In the genomic region with DNA sequence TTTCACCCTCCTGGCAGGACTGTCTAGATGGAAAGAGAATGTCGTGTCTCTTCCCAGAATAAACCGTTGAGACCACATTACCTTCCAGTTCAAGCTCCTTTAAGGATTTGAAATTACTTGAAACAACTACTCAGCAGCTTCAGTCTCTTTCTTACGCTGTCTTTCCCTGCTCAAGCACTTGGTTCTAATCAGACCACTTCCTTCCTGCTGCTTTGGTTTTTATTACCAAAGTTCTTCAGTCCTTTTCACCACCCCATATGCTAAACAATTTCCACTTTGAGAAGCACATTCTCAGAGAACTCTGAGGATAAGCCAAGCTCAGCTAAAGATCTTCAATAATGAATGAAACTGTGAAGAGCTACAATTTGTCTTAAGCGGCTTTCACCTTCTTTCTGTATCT, we compare ENCODE assay signal across 12 cellular contexts.
A peak's percentile ranks its signal among the peaks of the same experiment; 100 is the strongest.
DNase-seq lines count a peak whose midpoint lies in the region; ATAC-seq and TF ChIP-seq lines count a peak whose summit lies in the region.
"Had no signal": no experiment of that assay in that cellular context is flagged by ENCODE, and none has a peak within 500 bp of the region (broad histone marks: within the 10 kb centered on the region; RNA-seq: fewer than 3 reads in every experiment).

No MANE protein-coding gene starts in this region.

- no peaks in the 10 kb centered on the region for H3K27me3 ChIP-seq in KMS-11 (ENCODE audit: insufficient read depth, low read depth)
- H3K27me3 ChIP-seq: transverse colon had no signal

- H3K36me3 Mint-ChIP-seq in activated naive CD4-positive, alpha-beta T cell treated with anti-CD3 and anti-CD28 coated beads, Interleukin-2, amount 50 U/mL, for 72 hours, result no peaks in the 10 kb centered on the region

- no peaks in the 10 kb centered on the region for H3K79me2 ChIP-seq in KMS-11 (ENCODE audit: insufficient read depth, low read depth)

- peak overlapping the region; percentile 30; the same call in 1 of the 2 replicates for H3K27ac ChIP-seq in KMS-11
- H3K27ac ChIP-seq: PC-9, transverse colon had no signal

- H3K36me3 ChIP-seq in KMS-11 (ENCODE audit: insufficient read depth) (no peaks in the 10 kb centered on the region), mucosa of descending colon (ENCODE audit: low read depth) (no peaks in the 10 kb centered on the region)
- H3K36me3 ChIP-seq: transverse colon had no signal

- no peak overlapping the region for H3K9ac ChIP-seq in KMS-11

- intact Hi-C loops in mucosa of descending colon (cut with DNase I, micrococcal nuclease), result no loop called here

- DNase-seq in GDM1 (lab: John Stamatoyannopoulos, UW) (peak; percentile 25), mucosa of descending colon (peak in 1 of 3 donors; percentile 5), SKM-1 (lab: John Stamatoyannopoulos, UW; ENCODE audit: unreplicated experiment) (no peak)
- DNase-seq in activated naive CD4-positive, alpha-beta T cell treated with anti-CD3 and anti-CD28 coated beads, Interleukin-2, amount 50 U/mL, for 72 hours (ENCODE audit: low spot score in 2 of 2), result no peak
- DNase-seq: amniotic stem cell, H9, NCI-H1092, PC-9, transverse colon had no signal

- H3K4me3 ChIP-seq in KMS-11 (IDR thresholded peaks at IDR 0.05; ENCODE audit: insufficient read depth, low read depth, low read length) (no peak overlapping the region), mucosa of descending colon (no peak overlapping the region)
- H3K4me3 ChIP-seq: PC-9, transverse colon had no signal

- no peak overlapping the region for H2AFZ ChIP-seq in KMS-11 (ENCODE audit: low read depth)
- H2AFZ ChIP-seq: PC-9 had no signal

- TF ChIP-seq CTCF in KMS-11 (conservative IDR thresholded peaks at IDR 0.05; ENCODE audit: low read depth, low read length) (no peak), mucosa of descending colon (IDR thresholded peaks at IDR 0.05) (no peak)

- H3K27ac Mint-ChIP-seq in activated naive CD4-positive, alpha-beta T cell treated with anti-CD3 and anti-CD28 coated beads, Interleukin-2, amount 50 U/mL, for 72 hours, result peak overlapping the region; percentile 8 to 74

- H4K20me1 ChIP-seq in KMS-11 (ENCODE audit: insufficient read depth), result no peaks in the 10 kb centered on the region

- 0 out of 2 replicates have a peak overlapping the region, but pooled peaks have one; percentile 13 for H3K4me2 ChIP-seq in KMS-11
- H3K4me2 ChIP-seq: PC-9 had no signal

- H3K4me1 ChIP-seq in KMS-11 (ENCODE audit: low read depth, poor library complexity, severe bottlenecking) (peaks cover 3% of the 10 kb centered on the region), mucosa of descending colon (ENCODE audit: low read depth) (no peaks in the 10 kb centered on the region)

- ATAC-seq in activated naive CD4-positive, alpha-beta T cell treated with anti-CD3 and anti-CD28 coated beads, Interleukin-2, amount 50 U/mL, for 72 hours, result peak; percentile 68 to 81
- peak; percentile 45 for ATAC-seq in mucosa of descending colon
- no peak for ATAC-seq in HG03469 (IDR thresholded peaks at IDR 0.05; ENCODE audit: unreplicated experiment)
- ATAC-seq in HG03108 (IDR thresholded peaks at IDR 0.05; ENCODE audit: unreplicated experiment), result no peak

- H3K9me3 ChIP-seq in mucosa of descending colon, result no peaks in the 10 kb centered on the region
- H3K9me3 ChIP-seq: transverse colon had no signal

- H3K9me3 Mint-ChIP-seq in activated naive CD4-positive, alpha-beta T cell treated with anti-CD3 and anti-CD28 coated beads, Interleukin-2, amount 50 U/mL, for 72 hours, result no peaks in the 10 kb centered on the region
- H3K9me3 Mint-ChIP-seq: H9 had no signal

Comparison
In these comparisons a context has a peak if more than half of its experiments do, and no peak if none do; other contexts are left out.
1. ATAC-seq: peak in activated naive CD4-positive, alpha-beta T cell treated with anti-CD3 and anti-CD28 coated beads, Interleukin-2, amount 50 U/mL, for 72 hours (2 of 2) and mucosa of descending colon (single experiment); none in HG03469 (single experiment) and HG03108 (single experiment).